In genomic region chr11:70631624-70632047, GRCh38 we compare ENCODE assay signal across 32 cellular contexts.
"Had no signal": no experiment of that assay in that cellular context is flagged by ENCODE, and none has a peak within 500 bp of the region (broad histone marks: within the 10 kb centered on the region; RNA-seq: fewer than 3 reads in every experiment).

No MANE protein-coding gene starts in this region.

- H3K27me3 ChIP-seq: breast epithelium, left lung, neural progenitor cell, suprapubic skin had no signal

- H3K27ac ChIP-seq: breast epithelium, epithelial cell of prostate, esophagus squamous epithelium, left lung, lower lobe of right lung, neural progenitor cell, suprapubic skin, tibial artery, VCaP had no signal

- H3K4me2 ChIP-seq: neural progenitor cell had no signal

- DNase-seq: activated CD4-positive, alpha-beta memory T cell treated with anti-CD3 and anti-CD28 coated beads, Interleukin-2, amount 10 ng/mL, durations not matched to agents 7 days and 5 days; activated CD4-positive, alpha-beta T cell treated with anti-CD3 and anti-CD28 coated beads, Interleukin-2, amount 10 ng/mL, durations not matched to agents 7 days and 5 days; activated CD4-positive, CD25-positive, alpha-beta regulatory T cell treated with anti-CD3 and anti-CD28 coated beads, Interleukin-2, amount 50 U/mL, for 72 hours; activated CD8-positive, alpha-beta memory T cell treated with anti-CD3 and anti-CD28 coated beads, Interleukin-2, amount 50 U/mL, for 48 hours; activated gamma-delta T cell; activated naive CD4-positive, alpha-beta T cell treated with anti-CD3 and anti-CD28 coated beads, Interleukin-2, amount 10 ng/mL, durations not matched to agents 7 days and 5 days; activated T-cell treated with anti-CD3 and anti-CD28 coated beads, Interleukin-2, amount 50 U/mL, for 24 hours; amniotic stem cell; central memory CD4-positive, alpha-beta T cell; dermis blood vessel endothelial cell; effector CD8-positive, alpha-beta T cell; esophagus squamous epithelium; foreskin melanocyte; lower lobe of right lung; mesenchymal stem cell; natural killer cell; right cardiac atrium; stimulated activated CD4-positive, alpha-beta T cell treated with anti-CD3 and anti-CD28 coated beads, Interleukin-15, amount 100 ng/mL, for 24 hours; stimulated activated CD4-positive, alpha-beta T cell treated with anti-CD3 and anti-CD28 coated beads, Interleukin-2, amount 100 ng/mL, for 24 hours; stimulated activated naive CD4-positive, alpha-beta T cell; T-helper 9 cell; tibial artery had no signal

- H3K4me1 ChIP-seq: breast epithelium, neural progenitor cell, tibial artery had no signal

- H3K4me3 ChIP-seq: breast epithelium, esophagus squamous epithelium, left lung, lower lobe of right lung, neural progenitor cell, suprapubic skin, tibial artery had no signal

- FAIRE-seq: colon, endometrium, islet of Langerhans, TTC549 had no signal

- H3K36me3 ChIP-seq: breast epithelium, esophagus squamous epithelium, left lung, lower lobe of right lung, neural progenitor cell, suprapubic skin, tibial artery had no signal

- H2AFZ ChIP-seq: neural progenitor cell had no signal

- H3K9me3 ChIP-seq: breast epithelium, esophagus squamous epithelium, left lung, lower lobe of right lung, suprapubic skin, tibial artery had no signal

- H3K9ac ChIP-seq: neural progenitor cell had no signal
